Comparison of ENCODE assay signal across 9 cellular contexts in genomic region chr2:144099746-144100438, GRCh38.
DNase-seq lines count a peak whose midpoint lies in the region; ATAC-seq and TF ChIP-seq lines count a peak whose summit lies in the region.
"Had no signal": no experiment of that assay in that cellular context is flagged by ENCODE, and none has a peak within 500 bp of the region (broad histone marks: within the 10 kb centered on the region; RNA-seq: fewer than 3 reads in every experiment).

No MANE protein-coding gene starts in this region.

- TF ChIP-seq CTCF in AG09309 (IDR thresholded peaks at IDR 0.05; ENCODE audit: control insufficient read depth, insufficient read depth, low read depth, low read length, missing control alignments) (peak; percentile 36), left lung (IDR thresholded peaks at IDR 0.05) (peak; percentile 9 to 34)

- H3K4me3 ChIP-seq in AG09309 (ENCODE audit: control insufficient read depth, low read depth, low read length): no peak overlapping the region
- H3K4me3 ChIP-seq in adipocyte (ENCODE audit: low read length): no peak overlapping the region
- H3K4me3 ChIP-seq in left lung: no peak overlapping the region
- no peak overlapping the region for H3K4me3 ChIP-seq in SJCRH30

- ATAC-seq in left lung: peak; percentile 96
- ATAC-seq in HG03139 (IDR thresholded peaks at IDR 0.05; ENCODE audit: unreplicated experiment): no peak
- ATAC-seq in HG03039 (IDR thresholded peaks at IDR 0.05; ENCODE audit: unreplicated experiment): no peak
- no peak for ATAC-seq in GM21723 (IDR thresholded peaks at IDR 0.05; ENCODE audit: unreplicated experiment)

- H3K36me3 ChIP-seq in adipocyte (ENCODE audit: control insufficient read depth, insufficient read depth, low read length, severe bottlenecking) (no peaks in the 10 kb centered on the region), left lung (no peaks in the 10 kb centered on the region), SJCRH30 (no peaks in the 10 kb centered on the region)

- H3K9ac ChIP-seq in adipocyte (ENCODE audit: low read length): no peak overlapping the region

- intact Hi-C loops in left lung (cut with DNase I): no loop called here

- H3K4me1 ChIP-seq in adipocyte (ENCODE audit: control insufficient read depth, insufficient read depth, low read length) (no peaks in the 10 kb centered on the region), left lung (peaks cover 0 to 8% of the 10 kb centered on the region in 2 donors), SJCRH30 (no peaks in the 10 kb centered on the region)

- no peaks in the 10 kb centered on the region for H3K27me3 ChIP-seq in adipocyte (replicated peaks; ENCODE audit: control insufficient read depth, insufficient read depth, low read length)
- no peaks in the 10 kb centered on the region for H3K27me3 ChIP-seq in left lung
- no peaks in the 10 kb centered on the region for H3K27me3 ChIP-seq in SJCRH30

- DNase-seq in AG09309 (ENCODE audit: low read depth): no peak
- DNase-seq in HCEC 1CT: peak; percentile 95
- DNase-seq in adipocyte (ENCODE audit: low read depth): peak; percentile 72
- no peak for DNase-seq in left lung
- no peak for DNase-seq in SJCRH30
- DNase-seq: erythroblast had no signal

- peak overlapping the region; percentile 3 to 7 for H3K27ac ChIP-seq in left lung
- no peak overlapping the region for H3K27ac ChIP-seq in SJCRH30

- H3K9me3 ChIP-seq in adipocyte (ENCODE audit: control insufficient read depth, low read length) (peaks cover 8% of the 10 kb centered on the region), left lung (peaks cover 0 to 5% of the 10 kb centered on the region in 2 donors), SJCRH30 (replicated peaks) (no peaks in the 10 kb centered on the region)

Comparison
In these comparisons a context has a peak if more than half of its experiments do, and no peak if none do; other contexts are left out.
1. DNase-seq: peak in HCEC 1CT (single experiment) and adipocyte (single experiment); none in AG09309 (single experiment), left lung (0 of 2) and SJCRH30 (0 of 2).